ENCODE assay signal across 1 cellular context in the genomic region with DNA sequence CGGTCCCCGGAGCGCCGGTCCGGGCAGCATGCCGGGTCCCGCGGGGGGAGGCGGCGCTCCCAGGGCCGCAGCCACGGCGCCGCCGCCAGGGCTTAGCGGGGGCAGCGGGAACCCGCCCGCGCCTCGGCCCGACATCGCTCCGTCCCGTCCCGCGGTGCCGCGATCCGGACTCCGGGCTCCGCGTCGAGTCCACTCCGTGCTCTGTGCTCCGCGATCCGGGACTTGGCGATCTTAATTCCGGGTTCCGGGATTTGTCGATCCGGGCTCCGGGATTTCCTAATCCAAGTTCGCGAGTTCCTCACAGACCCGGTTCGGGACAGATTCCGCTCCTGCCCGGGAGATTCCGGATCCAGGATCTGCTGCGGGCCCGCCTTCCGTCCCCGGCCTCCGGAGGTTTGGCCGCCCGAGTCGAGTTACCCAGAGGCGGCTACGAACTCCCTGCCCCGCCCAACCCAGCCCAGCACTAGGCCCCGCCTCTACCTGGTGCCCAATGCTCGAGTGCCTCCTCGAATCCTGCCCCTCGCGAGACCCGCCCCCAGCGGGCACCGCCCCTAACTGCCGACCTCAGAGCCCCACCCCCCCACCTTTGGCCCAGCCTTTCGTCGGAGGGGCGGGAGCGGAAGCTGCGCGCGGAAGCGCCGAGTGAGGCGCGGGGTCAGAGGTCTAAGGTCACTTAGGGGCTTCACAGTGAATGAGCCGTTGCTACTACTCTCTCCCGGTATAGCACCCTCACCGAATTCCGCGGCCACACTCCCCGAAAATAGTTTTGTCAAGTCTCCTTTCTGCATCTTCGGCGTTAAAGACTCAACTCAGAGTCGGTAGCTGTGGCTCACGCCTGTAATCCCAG.
TF ChIP-seq lines count a peak whose summit lies in the region.

A gene (minus strand): TSS at position 146 of the 847 bp plus-strand sequence. CDS start 11 bp downstream, at position 135.

TF ChIP-seq in HEK293, 187 proteins besides CTCF, POLR2A, EP300 and RAD21 (continued from another document and continues in another):
- TF ChIP-seq, protein P1, sequence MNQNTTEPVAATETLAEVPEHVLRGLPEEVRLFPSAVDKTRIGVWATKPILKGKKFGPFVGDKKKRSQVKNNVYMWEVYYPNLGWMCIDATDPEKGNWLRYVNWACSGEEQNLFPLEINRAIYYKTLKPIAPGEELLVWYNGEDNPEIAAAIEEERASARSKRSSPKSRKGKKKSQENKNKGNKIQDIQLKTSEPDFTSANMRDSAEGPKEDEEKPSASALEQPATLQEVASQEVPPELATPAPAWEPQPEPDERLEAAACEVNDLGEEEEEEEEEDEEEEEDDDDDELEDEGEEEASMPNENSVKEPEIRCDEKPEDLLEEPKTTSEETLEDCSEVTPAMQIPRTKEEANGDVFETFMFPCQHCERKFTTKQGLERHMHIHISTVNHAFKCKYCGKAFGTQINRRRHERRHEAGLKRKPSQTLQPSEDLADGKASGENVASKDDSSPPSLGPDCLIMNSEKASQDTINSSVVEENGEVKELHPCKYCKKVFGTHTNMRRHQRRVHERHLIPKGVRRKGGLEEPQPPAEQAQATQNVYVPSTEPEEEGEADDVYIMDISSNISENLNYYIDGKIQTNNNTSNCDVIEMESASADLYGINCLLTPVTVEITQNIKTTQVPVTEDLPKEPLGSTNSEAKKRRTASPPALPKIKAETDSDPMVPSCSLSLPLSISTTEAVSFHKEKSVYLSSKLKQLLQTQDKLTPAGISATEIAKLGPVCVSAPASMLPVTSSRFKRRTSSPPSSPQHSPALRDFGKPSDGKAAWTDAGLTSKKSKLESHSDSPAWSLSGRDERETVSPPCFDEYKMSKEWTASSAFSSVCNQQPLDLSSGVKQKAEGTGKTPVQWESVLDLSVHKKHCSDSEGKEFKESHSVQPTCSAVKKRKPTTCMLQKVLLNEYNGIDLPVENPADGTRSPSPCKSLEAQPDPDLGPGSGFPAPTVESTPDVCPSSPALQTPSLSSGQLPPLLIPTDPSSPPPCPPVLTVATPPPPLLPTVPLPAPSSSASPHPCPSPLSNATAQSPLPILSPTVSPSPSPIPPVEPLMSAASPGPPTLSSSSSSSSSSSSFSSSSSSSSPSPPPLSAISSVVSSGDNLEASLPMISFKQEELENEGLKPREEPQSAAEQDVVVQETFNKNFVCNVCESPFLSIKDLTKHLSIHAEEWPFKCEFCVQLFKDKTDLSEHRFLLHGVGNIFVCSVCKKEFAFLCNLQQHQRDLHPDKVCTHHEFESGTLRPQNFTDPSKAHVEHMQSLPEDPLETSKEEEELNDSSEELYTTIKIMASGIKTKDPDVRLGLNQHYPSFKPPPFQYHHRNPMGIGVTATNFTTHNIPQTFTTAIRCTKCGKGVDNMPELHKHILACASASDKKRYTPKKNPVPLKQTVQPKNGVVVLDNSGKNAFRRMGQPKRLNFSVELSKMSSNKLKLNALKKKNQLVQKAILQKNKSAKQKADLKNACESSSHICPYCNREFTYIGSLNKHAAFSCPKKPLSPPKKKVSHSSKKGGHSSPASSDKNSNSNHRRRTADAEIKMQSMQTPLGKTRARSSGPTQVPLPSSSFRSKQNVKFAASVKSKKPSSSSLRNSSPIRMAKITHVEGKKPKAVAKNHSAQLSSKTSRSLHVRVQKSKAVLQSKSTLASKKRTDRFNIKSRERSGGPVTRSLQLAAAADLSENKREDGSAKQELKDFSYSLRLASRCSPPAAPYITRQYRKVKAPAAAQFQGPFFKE (tag by site-specific recombination; IDR thresholded peaks at IDR 0.05; ENCODE audit: borderline replicate concordance): no peak
- TF ChIP-seq ZNF473 (tag by site-specific recombination; IDR thresholded peaks at IDR 0.05) (no peak), ZNF169 (tag by site-specific recombination; IDR thresholded peaks at IDR 0.05) (0 out of 2 replicates have a peak, but pooled peaks have one; percentile 48), HOXC10 (CRISPR knock-in tag; IDR thresholded peaks at IDR 0.05) (no peak), GLI2 (tag by site-specific recombination; IDR thresholded peaks at IDR 0.05; ENCODE audit: borderline replicate concordance, low read depth) (peak; percentile 77; the same call in 1 of the 2 replicates), ZNF133 (tag by site-specific recombination; IDR thresholded peaks at IDR 0.05) (no peak), ZNF146 (tag by site-specific recombination; IDR thresholded peaks at IDR 0.05) (peak; percentile 86), EGR2 (tag by site-specific recombination; IDR thresholded peaks at IDR 0.05; ENCODE audit: low read depth) (peak; percentile 63), MEIS1 (CRISPR knock-in tag; IDR thresholded peaks at IDR 0.05; ENCODE audit: borderline replicate concordance) (no peak), ZNF175 (tag by site-specific recombination; IDR thresholded peaks at IDR 0.05) (no peak), ZNF701 (tag by site-specific recombination; IDR thresholded peaks at IDR 0.05) (peak; percentile 49; the same call in 1 of the 2 replicates), IKZF3 (tag by site-specific recombination; IDR thresholded peaks at IDR 0.05) (peak; percentile 99), KLF7 (tag by site-specific recombination; IDR thresholded peaks at IDR 0.05; ENCODE audit: borderline replicate concordance) (peak; percentile 95), ZBTB1 (tag by site-specific recombination; IDR thresholded peaks at IDR 0.05) (0 out of 2 replicates have a peak, but pooled peaks have one; percentile 50), ZNF214 (tag by site-specific recombination; IDR thresholded peaks at IDR 0.05; ENCODE audit: borderline replicate concordance) (no peak), ZNF585B (tag by site-specific recombination; IDR thresholded peaks at IDR 0.05) (peak; percentile 28), OVOL3 (tag by site-specific recombination; IDR thresholded peaks at IDR 0.05) (peak; percentile 81; the same call in 1 of the 2 replicates), ZNF768 (tag by site-specific recombination; IDR thresholded peaks at IDR 0.05) (peak; percentile 47; the same call in 1 of the 2 replicates), GLIS2 (tag by site-specific recombination; IDR thresholded peaks at IDR 0.05) (peak; percentile 70), ZNF114 (tag by site-specific recombination; IDR thresholded peaks at IDR 0.05) (no peak), ZNF549 (tag by site-specific recombination; IDR thresholded peaks at IDR 0.05) (no peak; the same call in 1 of the 2 replicates), ZNF202 (tag by site-specific recombination; IDR thresholded peaks at IDR 0.05; ENCODE audit: borderline replicate concordance) (no peak), ZFP3 (tag by site-specific recombination; IDR thresholded peaks at IDR 0.05; ENCODE audit: low read depth) (no peak), ZFP69B (tag by site-specific recombination; IDR thresholded peaks at IDR 0.05) (peak; percentile 96), ZNF266 (tag by site-specific recombination; IDR thresholded peaks at IDR 0.05; ENCODE audit: low read depth) (no peak), ZNF660 (tag by site-specific recombination; IDR thresholded peaks at IDR 0.05) (peak; percentile 99), ZNF394 (tag by site-specific recombination; IDR thresholded peaks at IDR 0.05; ENCODE audit: borderline replicate concordance) (peak; percentile 80), WT1 (tag by site-specific recombination; IDR thresholded peaks at IDR 0.05) (peak; percentile 58)
- TF ChIP-seq, protein P2, sequence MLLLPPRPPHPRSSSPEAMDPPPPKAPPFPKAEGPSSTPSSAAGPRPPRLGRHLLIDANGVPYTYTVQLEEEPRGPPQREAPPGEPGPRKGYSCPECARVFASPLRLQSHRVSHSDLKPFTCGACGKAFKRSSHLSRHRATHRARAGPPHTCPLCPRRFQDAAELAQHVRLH (tag by site-specific recombination; IDR thresholded peaks at IDR 0.05): peak; percentile 93
- TF ChIP-seq, protein P3, sequence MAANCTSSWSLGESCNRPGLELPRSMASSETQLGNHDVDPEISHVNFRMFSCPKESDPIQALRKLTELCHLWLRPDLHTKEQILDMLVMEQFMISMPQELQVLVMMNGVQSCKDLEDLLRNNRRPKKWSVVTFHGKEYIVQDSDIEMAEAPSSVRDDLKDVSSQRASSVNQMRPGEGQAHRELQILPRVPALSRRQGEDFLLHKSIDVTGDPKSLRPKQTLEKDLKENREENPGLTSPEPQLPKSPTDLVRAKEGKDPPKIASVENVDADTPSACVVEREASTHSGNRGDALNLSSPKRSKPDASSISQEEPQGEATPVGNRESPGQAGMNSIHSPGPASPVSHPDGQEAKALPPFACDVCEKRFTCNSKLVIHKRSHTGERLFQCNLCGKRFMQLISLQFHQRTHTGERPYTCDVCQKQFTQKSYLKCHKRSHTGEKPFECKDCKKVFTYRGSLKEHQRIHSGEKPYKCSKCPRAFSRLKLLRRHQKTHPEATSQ (tag by site-specific recombination; IDR thresholded peaks at IDR 0.05): peak; percentile 98
- TF ChIP-seq, protein P4, sequence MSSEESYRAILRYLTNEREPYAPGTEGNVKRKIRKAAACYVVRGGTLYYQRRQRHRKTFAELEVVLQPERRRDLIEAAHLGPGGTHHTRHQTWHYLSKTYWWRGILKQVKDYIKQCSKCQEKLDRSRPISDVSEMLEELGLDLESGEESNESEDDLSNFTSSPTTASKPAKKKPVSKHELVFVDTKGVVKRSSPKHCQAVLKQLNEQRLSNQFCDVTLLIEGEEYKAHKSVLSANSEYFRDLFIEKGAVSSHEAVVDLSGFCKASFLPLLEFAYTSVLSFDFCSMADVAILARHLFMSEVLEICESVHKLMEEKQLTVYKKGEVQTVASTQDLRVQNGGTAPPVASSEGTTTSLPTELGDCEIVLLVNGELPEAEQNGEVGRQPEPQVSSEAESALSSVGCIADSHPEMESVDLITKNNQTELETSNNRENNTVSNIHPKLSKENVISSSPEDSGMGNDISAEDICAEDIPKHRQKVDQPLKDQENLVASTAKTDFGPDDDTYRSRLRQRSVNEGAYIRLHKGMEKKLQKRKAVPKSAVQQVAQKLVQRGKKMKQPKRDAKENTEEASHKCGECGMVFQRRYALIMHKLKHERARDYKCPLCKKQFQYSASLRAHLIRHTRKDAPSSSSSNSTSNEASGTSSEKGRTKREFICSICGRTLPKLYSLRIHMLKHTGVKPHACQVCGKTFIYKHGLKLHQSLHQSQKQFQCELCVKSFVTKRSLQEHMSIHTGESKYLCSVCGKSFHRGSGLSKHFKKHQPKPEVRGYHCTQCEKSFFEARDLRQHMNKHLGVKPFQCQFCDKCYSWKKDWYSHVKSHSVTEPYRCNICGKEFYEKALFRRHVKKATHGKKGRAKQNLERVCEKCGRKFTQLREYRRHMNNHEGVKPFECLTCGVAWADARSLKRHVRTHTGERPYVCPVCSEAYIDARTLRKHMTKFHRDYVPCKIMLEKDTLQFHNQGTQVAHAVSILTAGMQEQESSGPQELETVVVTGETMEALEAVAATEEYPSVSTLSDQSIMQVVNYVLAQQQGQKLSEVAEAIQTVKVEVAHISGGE (tag by site-specific recombination; conservative IDR thresholded peaks at IDR 0.05; ENCODE audit: low read depth): peak; percentile 97
- TF ChIP-seq, protein P5, sequence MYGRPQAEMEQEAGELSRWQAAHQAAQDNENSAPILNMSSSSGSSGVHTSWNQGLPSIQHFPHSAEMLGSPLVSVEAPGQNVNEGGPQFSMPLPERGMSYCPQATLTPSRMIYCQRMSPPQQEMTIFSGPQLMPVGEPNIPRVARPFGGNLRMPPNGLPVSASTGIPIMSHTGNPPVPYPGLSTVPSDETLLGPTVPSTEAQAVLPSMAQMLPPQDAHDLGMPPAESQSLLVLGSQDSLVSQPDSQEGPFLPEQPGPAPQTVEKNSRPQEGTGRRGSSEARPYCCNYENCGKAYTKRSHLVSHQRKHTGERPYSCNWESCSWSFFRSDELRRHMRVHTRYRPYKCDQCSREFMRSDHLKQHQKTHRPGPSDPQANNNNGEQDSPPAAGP (tag by site-specific recombination; IDR thresholded peaks at IDR 0.05): peak; percentile 100
- TF ChIP-seq, protein P6, sequence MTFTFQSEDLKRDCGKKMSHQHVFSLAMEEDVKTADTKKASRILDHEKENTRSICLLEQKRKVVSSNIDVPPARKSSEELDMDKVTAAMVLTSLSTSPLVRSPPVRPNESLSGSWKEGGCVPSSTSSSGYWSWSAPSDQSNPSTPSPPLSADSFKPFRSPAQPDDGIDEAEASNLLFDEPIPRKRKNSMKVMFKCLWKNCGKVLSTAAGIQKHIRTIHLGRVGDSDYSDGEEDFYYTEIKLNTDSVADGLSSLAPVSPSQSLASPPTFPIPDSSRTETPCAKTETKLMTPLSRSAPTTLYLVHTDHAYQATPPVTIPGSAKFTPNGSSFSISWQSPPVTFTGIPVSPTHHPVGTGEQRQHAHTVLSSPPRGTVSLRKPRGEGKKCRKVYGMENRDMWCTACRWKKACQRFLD (tag by site-specific recombination; IDR thresholded peaks at IDR 0.05): no peak
- TF ChIP-seq, protein P7, sequence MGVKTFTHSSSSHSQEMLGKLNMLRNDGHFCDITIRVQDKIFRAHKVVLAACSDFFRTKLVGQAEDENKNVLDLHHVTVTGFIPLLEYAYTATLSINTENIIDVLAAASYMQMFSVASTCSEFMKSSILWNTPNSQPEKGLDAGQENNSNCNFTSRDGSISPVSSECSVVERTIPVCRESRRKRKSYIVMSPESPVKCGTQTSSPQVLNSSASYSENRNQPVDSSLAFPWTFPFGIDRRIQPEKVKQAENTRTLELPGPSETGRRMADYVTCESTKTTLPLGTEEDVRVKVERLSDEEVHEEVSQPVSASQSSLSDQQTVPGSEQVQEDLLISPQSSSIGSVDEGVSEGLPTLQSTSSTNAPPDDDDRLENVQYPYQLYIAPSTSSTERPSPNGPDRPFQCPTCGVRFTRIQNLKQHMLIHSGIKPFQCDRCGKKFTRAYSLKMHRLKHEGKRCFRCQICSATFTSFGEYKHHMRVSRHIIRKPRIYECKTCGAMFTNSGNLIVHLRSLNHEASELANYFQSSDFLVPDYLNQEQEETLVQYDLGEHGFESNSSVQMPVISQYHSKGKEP (tag by site-specific recombination; IDR thresholded peaks at IDR 0.05): peak; percentile 96
- TF ChIP-seq, protein P8, sequence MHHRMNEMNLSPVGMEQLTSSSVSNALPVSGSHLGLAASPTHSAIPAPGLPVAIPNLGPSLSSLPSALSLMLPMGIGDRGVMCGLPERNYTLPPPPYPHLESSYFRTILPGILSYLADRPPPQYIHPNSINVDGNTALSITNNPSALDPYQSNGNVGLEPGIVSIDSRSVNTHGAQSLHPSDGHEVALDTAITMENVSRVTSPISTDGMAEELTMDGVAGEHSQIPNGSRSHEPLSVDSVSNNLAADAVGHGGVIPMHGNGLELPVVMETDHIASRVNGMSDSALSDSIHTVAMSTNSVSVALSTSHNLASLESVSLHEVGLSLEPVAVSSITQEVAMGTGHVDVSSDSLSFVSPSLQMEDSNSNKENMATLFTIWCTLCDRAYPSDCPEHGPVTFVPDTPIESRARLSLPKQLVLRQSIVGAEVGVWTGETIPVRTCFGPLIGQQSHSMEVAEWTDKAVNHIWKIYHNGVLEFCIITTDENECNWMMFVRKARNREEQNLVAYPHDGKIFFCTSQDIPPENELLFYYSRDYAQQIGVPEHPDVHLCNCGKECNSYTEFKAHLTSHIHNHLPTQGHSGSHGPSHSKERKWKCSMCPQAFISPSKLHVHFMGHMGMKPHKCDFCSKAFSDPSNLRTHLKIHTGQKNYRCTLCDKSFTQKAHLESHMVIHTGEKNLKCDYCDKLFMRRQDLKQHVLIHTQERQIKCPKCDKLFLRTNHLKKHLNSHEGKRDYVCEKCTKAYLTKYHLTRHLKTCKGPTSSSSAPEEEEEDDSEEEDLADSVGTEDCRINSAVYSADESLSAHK (tag by site-specific recombination; IDR thresholded peaks at IDR 0.05): peak; percentile 74
- TF ChIP-seq, protein P9, sequence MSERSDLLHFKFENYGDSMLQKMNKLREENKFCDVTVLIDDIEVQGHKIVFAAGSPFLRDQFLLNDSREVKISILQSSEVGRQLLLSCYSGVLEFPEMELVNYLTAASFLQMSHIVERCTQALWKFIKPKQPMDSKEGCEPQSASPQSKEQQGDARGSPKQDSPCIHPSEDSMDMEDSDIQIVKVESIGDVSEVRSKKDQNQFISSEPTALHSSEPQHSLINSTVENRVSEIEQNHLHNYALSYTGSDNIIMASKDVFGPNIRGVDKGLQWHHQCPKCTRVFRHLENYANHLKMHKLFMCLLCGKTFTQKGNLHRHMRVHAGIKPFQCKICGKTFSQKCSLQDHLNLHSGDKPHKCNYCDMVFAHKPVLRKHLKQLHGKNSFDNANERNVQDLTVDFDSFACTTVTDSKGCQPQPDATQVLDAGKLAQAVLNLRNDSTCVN (tag by site-specific recombination; optimal IDR thresholded peaks at IDR 0.05): peak; percentile 93
